In the genomic region with DNA sequence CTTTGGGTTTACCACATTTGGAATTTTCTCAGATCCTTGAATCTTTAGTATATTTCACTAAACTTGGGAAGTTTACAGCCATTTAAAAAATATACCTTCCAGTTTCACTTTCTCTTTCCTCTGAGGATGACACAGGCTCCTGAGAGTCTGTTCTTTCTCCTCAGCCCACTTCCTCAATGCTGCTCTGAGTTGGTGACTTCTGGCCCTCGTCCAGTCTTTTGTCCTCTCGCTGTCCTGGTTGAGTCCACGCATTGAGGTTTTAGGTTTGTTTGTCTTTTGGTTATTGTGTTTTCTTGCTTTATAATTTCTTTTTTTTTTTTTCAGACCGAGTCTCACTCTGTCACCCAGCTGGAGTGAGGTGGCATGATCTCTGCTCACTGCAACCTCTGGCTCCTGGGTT, we compare ENCODE assay signal across 1 cellular context.
TF ChIP-seq lines count a peak whose summit lies in the region.

No MANE protein-coding gene starts in this region.

TF ChIP-seq in IMR-90, 13 proteins besides CTCF, POLR2A, EP300 and RAD21 (continued from another document):
- TF ChIP-seq, protein P1, sequence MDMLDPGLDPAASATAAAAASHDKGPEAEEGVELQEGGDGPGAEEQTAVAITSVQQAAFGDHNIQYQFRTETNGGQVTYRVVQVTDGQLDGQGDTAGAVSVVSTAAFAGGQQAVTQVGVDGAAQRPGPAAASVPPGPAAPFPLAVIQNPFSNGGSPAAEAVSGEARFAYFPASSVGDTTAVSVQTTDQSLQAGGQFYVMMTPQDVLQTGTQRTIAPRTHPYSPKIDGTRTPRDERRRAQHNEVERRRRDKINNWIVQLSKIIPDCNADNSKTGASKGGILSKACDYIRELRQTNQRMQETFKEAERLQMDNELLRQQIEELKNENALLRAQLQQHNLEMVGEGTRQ (IDR thresholded peaks at IDR 0.05; ENCODE audit: low read depth, low read length): no peak
- TF ChIP-seq MXI1 (IDR thresholded peaks at IDR 0.05; ENCODE audit: borderline replicate concordance, low read depth, low read length) (no peak), NFE2L2 (IDR thresholded peaks at IDR 0.05; ENCODE audit: low read depth, low read length) (no peak)
